20 cellular contexts compared by ENCODE assay signal in the genomic region with DNA sequence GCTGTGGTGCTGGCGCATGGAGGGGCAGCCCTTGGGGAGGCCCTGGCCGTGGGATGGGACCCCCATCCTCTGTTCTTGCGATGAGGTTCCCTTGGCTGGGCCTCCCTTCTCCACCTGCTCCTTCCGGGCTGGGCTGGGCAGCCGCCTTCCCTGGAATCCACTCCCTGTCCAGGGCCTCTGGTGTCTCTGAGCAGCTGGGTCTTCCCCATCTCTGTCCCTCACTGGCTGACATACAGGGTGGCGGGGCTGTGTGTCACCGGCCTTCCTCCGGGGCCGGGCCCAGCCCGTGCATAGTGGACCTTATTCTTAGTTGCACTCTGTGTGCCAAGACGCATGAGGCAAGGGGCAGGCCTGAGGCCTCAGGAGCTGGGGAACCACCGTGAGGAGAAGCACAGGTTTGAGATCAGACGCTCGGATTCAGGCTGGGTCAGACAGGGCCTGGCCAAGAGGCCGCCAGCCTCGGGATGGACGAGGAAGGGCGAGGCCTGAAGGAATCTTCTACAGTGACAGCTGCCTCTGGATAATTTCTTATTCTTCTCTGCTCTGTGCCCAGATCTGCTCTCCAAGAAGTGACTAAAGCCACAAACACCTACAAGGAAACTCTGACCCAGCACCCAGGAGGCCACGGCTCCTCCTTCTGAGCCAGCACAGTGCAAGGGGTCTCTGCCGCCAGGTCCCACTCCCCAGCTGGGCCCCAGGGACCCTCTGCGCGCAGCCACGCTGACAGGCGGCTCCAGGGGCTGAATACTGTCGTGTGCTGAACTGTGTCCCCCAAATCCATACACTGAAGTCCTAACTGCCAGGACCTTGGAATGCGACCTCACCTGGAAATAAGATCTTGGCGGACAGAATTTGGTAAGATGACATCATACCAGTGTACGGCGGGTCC. TPM values are rescaled to one million over a fixed set of nuclear protein-coding genes. Genes with fewer than 3 reads are reported as not detected.
DNase-seq lines count a peak whose midpoint lies in the region; ATAC-seq and TF ChIP-seq lines count a peak whose summit lies in the region.
"Had no signal": no experiment of that assay in that cellular context is flagged by ENCODE, and none has a peak within 500 bp of the region (broad histone marks: within the 10 kb centered on the region; RNA-seq: fewer than 3 reads in every experiment).

No MANE protein-coding gene starts in this region.

- no peak for TF ChIP-seq POLR2A in transverse colon (IDR thresholded peaks at IDR 0.05)

- H3K4me3 Mint-ChIP-seq in nephron progenitor cell, result no peak overlapping the region
- H3K4me3 Mint-ChIP-seq: activated CD8-positive, alpha-beta T cell treated with anti-CD3 and anti-CD28 coated beads for 36 hours; activated T-helper 17 cell treated with anti-CD3 and anti-CD28 coated beads, Interleukin-2, amount 50 U/mL, for 72 hours had no signal

- peak; percentile 67 for DNase-seq in Right ventricle myocardium inferior (ENCODE audit: missing footprints)
- no peak for DNase-seq in cardiac septum (ENCODE audit: low spot score)
- peak; percentile 15 to 49 for DNase-seq in foreskin fibroblast
- no peak for DNase-seq in nephron progenitor cell
- no peak for DNase-seq in transverse colon
- no peak for DNase-seq in foreskin melanocyte
- DNase-seq in activated gamma-delta T cell treated with Interleukin-2 at 50 U/mL for 16 hours, result no peak
- DNase-seq in NOMO-1 (lab: John Stamatoyannopoulos, UW; ENCODE audit: unreplicated experiment in 2 of 2), result no peak
- DNase-seq: activated CD8-positive, alpha-beta T cell treated with anti-CD3 and anti-CD28 coated beads for 36 hours; CD4-positive, CD25-positive, alpha-beta regulatory T cell; naive thymus-derived CD4-positive, alpha-beta T cell; NCI-H187 treated with DMSO at 0.1 percent for 48 hours; stimulated activated CD4-positive, alpha-beta T cell treated with anti-CD3 and anti-CD28 coated beads, Interleukin-4, amount 100 ng/mL, for 1 hour; stimulated activated CD8-positive, alpha-beta memory T cell treated with anti-CD3 and anti-CD28 coated beads, Interleukin-4, amount 100 ng/mL, for 48 hours; upper lobe of left lung had no signal

- H3K4me1 ChIP-seq in transverse colon, result peaks cover 0 to 25% (median 12%) of the 10 kb centered on the region in 4 donors
- H3K4me1 ChIP-seq: A549 had no signal

- H3K27ac Mint-ChIP-seq in nephron progenitor cell, result peak overlapping the region; percentile 77
- H3K27ac Mint-ChIP-seq: activated CD8-positive, alpha-beta T cell treated with anti-CD3 and anti-CD28 coated beads for 36 hours; activated T-helper 17 cell treated with anti-CD3 and anti-CD28 coated beads, Interleukin-2, amount 50 U/mL, for 72 hours had no signal

- no peaks in the 10 kb centered on the region for H3K9me3 Mint-ChIP-seq in nephron progenitor cell
- H3K9me3 Mint-ChIP-seq: activated CD8-positive, alpha-beta T cell treated with anti-CD3 and anti-CD28 coated beads for 36 hours; activated T-helper 17 cell treated with anti-CD3 and anti-CD28 coated beads, Interleukin-2, amount 50 U/mL, for 72 hours; naive thymus-derived CD4-positive, alpha-beta T cell had no signal

- TF ChIP-seq CTCF in foreskin fibroblast (IDR thresholded peaks at IDR 0.05; ENCODE audit: low read depth, low read length) (no peak), nephron progenitor cell (IDR thresholded peaks at IDR 0.05) (no peak), transverse colon (IDR thresholded peaks at IDR 0.05) (no peak)

- no peak overlapping the region for H3K4me3 ChIP-seq in foreskin fibroblast (ENCODE audit: low read depth in 1 of 2, low read length in 2 of 2)
- no peak overlapping the region for H3K4me3 ChIP-seq in transverse colon
- H3K4me3 ChIP-seq: A549, upper lobe of left lung had no signal

- H3K27me3 ChIP-seq in transverse colon, result no peaks in the 10 kb centered on the region
- H3K27me3 ChIP-seq: upper lobe of left lung had no signal

- H3K36me3 Mint-ChIP-seq in nephron progenitor cell (ENCODE audit: low read depth), result peaks cover 25% of the 10 kb centered on the region

- TF ChIP-seq EP300 in transverse colon (IDR thresholded peaks at IDR 0.05; ENCODE audit: low read depth), result no peak

- in situ Hi-C loops in transverse colon (cut with MboI; ENCODE audit: low pct_ligation_motif_present in 1 of 4, low pct_unique_long_range_greater_than_20kb in 1 of 4, low sequenced_read_pairs in 3 of 4), result no loop called here

- 82% methylated on average over 27 of the region's 29 CpGs; no CpG with 5 or more reads in 1 of the 2 donors for WGBS in transverse colon (ENCODE audit: low coverage in 1 of 2), 2 donors

- H3K27ac ChIP-seq in transverse colon, result peak overlapping the region in 3 of 4 donors; percentile 25 to 74 (median 58)
- H3K27ac ChIP-seq: A549 had no signal

- H3K4me1 Mint-ChIP-seq in nephron progenitor cell, result peaks cover 10% of the 10 kb centered on the region

- no peaks in the 10 kb centered on the region for H3K9me3 ChIP-seq in transverse colon
- H3K9me3 ChIP-seq: A549, upper lobe of left lung had no signal

- peaks cover 4% of the 10 kb centered on the region for H3K27me3 Mint-ChIP-seq in nephron progenitor cell (ENCODE audit: low read depth, poor library complexity)
- H3K27me3 Mint-ChIP-seq: activated CD8-positive, alpha-beta T cell treated with anti-CD3 and anti-CD28 coated beads for 36 hours; activated T-helper 17 cell treated with anti-CD3 and anti-CD28 coated beads, Interleukin-2, amount 50 U/mL, for 72 hours; CD4-positive, CD25-positive, alpha-beta regulatory T cell; naive thymus-derived CD4-positive, alpha-beta T cell had no signal

- H3K36me3 ChIP-seq in transverse colon, result peaks cover 0 to 5% (median 2%) of the 10 kb centered on the region in 4 donors

- peak; percentile 14 for ATAC-seq in Right ventricle myocardium inferior
- ATAC-seq: A549; activated CD8-positive, alpha-beta T cell treated with anti-CD3 and anti-CD28 coated beads for 36 hours; activated T-helper 17 cell treated with anti-CD3 and anti-CD28 coated beads, Interleukin-2, amount 50 U/mL, for 72 hours; left lobe of liver; naive thymus-derived CD4-positive, alpha-beta T cell had no signal

- intact Hi-C loops in Right ventricle myocardium inferior (cut with DNase I) (no loop called here), cardiac septum (cut with DNase I) (loop anchor here (5.0 kb wide), 1 partner anchor 50 kb away; the partner anchor contains the start of gene DIRAS1), transverse colon (cut with DNase I; ENCODE audit: low total_unique reads) (no loop called here)

RNA-seq across cellular contexts. Expression of gene SGTA, which starts 11.0 kb away (rescaled TPM):
- total RNA-seq in Right ventricle myocardium inferior (64.3 TPM), cardiac septum (54.1 TPM), transverse colon (10 to 100 TPM; 37.0 to 66.6 (median 47.5) TPM)

RNA-seq across cellular contexts. Expression of gene THOP1, which starts 13.3 kb away (rescaled TPM):
- 54.8 TPM for total RNA-seq in Right ventricle myocardium inferior
- total RNA-seq in cardiac septum, result 34.6 TPM
- 100 to 1,000 TPM in 1 of 4 donors, 10 to 100 TPM in 3; 32.9 to 149 (median 42.0) TPM for total RNA-seq in transverse colon

RNA-seq across cellular contexts. Expression of gene SLC39A3, which starts 32.2 kb away (rescaled TPM):
- 24.5 TPM for total RNA-seq in Right ventricle myocardium inferior
- 17.9 TPM for total RNA-seq in cardiac septum
- total RNA-seq in transverse colon, result 10 to 100 TPM; 10.1 to 40.4 (median 24.7) TPM

RNA-seq across cellular contexts. Expression of gene ZNF554, which starts 47.6 kb away (rescaled TPM):
- total RNA-seq in Right ventricle myocardium inferior, result 3.7 TPM
- total RNA-seq in cardiac septum, result 5.6 TPM
- total RNA-seq in transverse colon, result 10 to 100 TPM in 1 of 4 donors, 1 to 10 TPM in 2, under 1 TPM in 1; 0.75 to 10.2 (median 4.9) TPM

RNA-seq across cellular contexts. Expression of gene DIRAS1, which starts 50.9 kb away (rescaled TPM):
- total RNA-seq in Right ventricle myocardium inferior (200 TPM), cardiac septum (113 TPM), transverse colon (1 to 10 TPM in 1 of 4 donors, under 1 TPM in 2, not detected in 1; 0.41 to 1.4 (median 0.64) TPM)
- total RNA-seq: CD4-positive, CD25-positive, alpha-beta regulatory T cell; HT-29; OCI-LY7 had no signal

Comparison
In these comparisons a context has a peak if more than half of its experiments do, and no peak if none do; other contexts are left out.
1. DNase-seq: peak in Right ventricle myocardium inferior (single experiment) and foreskin fibroblast (2 of 2); none in cardiac septum (single experiment), nephron progenitor cell (single experiment), transverse colon (single experiment), foreskin melanocyte (single experiment), activated gamma-delta T cell treated with Interleukin-2 at 50 U/mL for 16 hours (single experiment) and NOMO-1 (0 of 2).